28 cellular contexts compared by ENCODE assay signal in genomic region chr16:17001471-17001870, GRCh38.
"Had no signal": no experiment of that assay in that cellular context is flagged by ENCODE, and none has a peak within 500 bp of the region (broad histone marks: within the 10 kb centered on the region; RNA-seq: fewer than 3 reads in every experiment).

No MANE protein-coding gene starts in this region.

- H3K4me3 ChIP-seq: stomach, suprapubic skin, testis, thoracic aorta, thyroid gland, tibial artery, tibial nerve, transverse colon, upper lobe of left lung, upper lobe of right lung, uterus, vagina had no signal

- H3K36me3 ChIP-seq: stomach, suprapubic skin, thoracic aorta, thyroid gland, tibial artery, tibial nerve, transverse colon, upper lobe of left lung, upper lobe of right lung, uterus, vagina had no signal

- H3K27ac Mint-ChIP-seq: stimulated activated effector memory CD8-positive, alpha-beta T cell treated with anti-CD3 and anti-CD28 coated beads, Interleukin-12 subunit alpha, Interleukin-12 subunit beta, amount 100 ng/mL, for 72 hours; stimulated activated memory B cell treated with anti-CD40 and anti-IgM and Interleukin-4, amounts not matched to agents 10 μg/mL and 1 μg/mL and 100 μg/mL, for 72 hours; stimulated activated naive B cell treated with anti-CD40 and anti-IgM and Interleukin-4, amounts not matched to agents 10 μg/mL and 1 μg/mL and 100 μg/mL, for 72 hours; stimulated activated naive CD8-positive, alpha-beta T cell treated with anti-CD3 and anti-CD28 coated beads, Interleukin-15, amount 100 ng/mL, for 72 hours; stimulated activated naive CD8-positive, alpha-beta T cell treated with anti-CD3 and anti-CD28 coated beads, Interleukin-15, Interleukin-2, amounts not matched to agents 100 ng/mL and 50 ng/mL, for 24 hours; type B pancreatic cell had no signal

- H3K4me3 Mint-ChIP-seq: stimulated activated effector memory CD8-positive, alpha-beta T cell treated with anti-CD3 and anti-CD28 coated beads, Interleukin-12 subunit alpha, Interleukin-12 subunit beta, amount 100 ng/mL, for 72 hours; stimulated activated memory B cell treated with anti-CD40 and anti-IgM and Interleukin-4, amounts not matched to agents 10 μg/mL and 1 μg/mL and 100 μg/mL, for 72 hours; stimulated activated naive B cell treated with anti-CD40 and anti-IgM and Interleukin-4, amounts not matched to agents 10 μg/mL and 1 μg/mL and 100 μg/mL, for 72 hours; stimulated activated naive CD8-positive, alpha-beta T cell treated with anti-CD3 and anti-CD28 coated beads, Interleukin-15, amount 100 ng/mL, for 72 hours; stimulated activated naive CD8-positive, alpha-beta T cell treated with anti-CD3 and anti-CD28 coated beads, Interleukin-15, Interleukin-2, amounts not matched to agents 100 ng/mL and 50 ng/mL, for 24 hours; type B pancreatic cell had no signal

- H3K27ac ChIP-seq: stomach, suprapubic skin, testis, thoracic aorta, thyroid gland, tibial artery, tibial nerve, transverse colon, upper lobe of left lung, upper lobe of right lung, uterus, vagina had no signal

- H3K27me3 ChIP-seq: stomach, testis, thyroid gland, tibial artery, tibial nerve, transverse colon, upper lobe of left lung, upper lobe of right lung, uterus, vagina had no signal

- H3K9me3 ChIP-seq: suprapubic skin, testis, thoracic aorta, thyroid gland, tibial artery, transverse colon, upper lobe of left lung, upper lobe of right lung, uterus, vagina had no signal

- H3K36me3 Mint-ChIP-seq: stimulated activated effector memory CD8-positive, alpha-beta T cell treated with anti-CD3 and anti-CD28 coated beads, Interleukin-12 subunit alpha, Interleukin-12 subunit beta, amount 100 ng/mL, for 72 hours; stimulated activated memory B cell treated with anti-CD40 and anti-IgM and Interleukin-4, amounts not matched to agents 10 μg/mL and 1 μg/mL and 100 μg/mL, for 72 hours had no signal

- ATAC-seq: stimulated activated effector memory CD8-positive, alpha-beta T cell treated with anti-CD3 and anti-CD28 coated beads, Interleukin-12 subunit alpha, Interleukin-12 subunit beta, amount 100 ng/mL, for 72 hours; stimulated activated memory B cell treated with anti-CD40 and anti-IgM and Interleukin-4, amounts not matched to agents 10 μg/mL and 1 μg/mL and 100 μg/mL, for 72 hours; stimulated activated naive B cell treated with anti-CD40 and anti-IgM and Interleukin-4, amounts not matched to agents 10 μg/mL and 1 μg/mL and 100 μg/mL, for 72 hours; stimulated activated naive CD8-positive, alpha-beta T cell treated with anti-CD3 and anti-CD28 coated beads, Interleukin-15, amount 100 ng/mL, for 72 hours; stimulated activated naive CD8-positive, alpha-beta T cell treated with anti-CD3 and anti-CD28 coated beads, Interleukin-15, Interleukin-2, amounts not matched to agents 100 U/mL and 50 U/mL, for 24 hours; upper lobe of right lung had no signal

- DNase-seq: stimulated activated CD4-positive, alpha-beta T cell treated with anti-CD3 and anti-CD28 coated beads, Interleukin-2, amount 100 ng/mL, for 48 hours; stimulated activated CD4-positive, alpha-beta T cell treated with anti-CD3 and anti-CD28 coated beads, Interleukin-4, amount 100 ng/mL, for 1 hour; stimulated activated CD4-positive, alpha-beta T cell treated with anti-CD3 and anti-CD28 coated beads, Interleukin-4, amount 100 ng/mL, for 24 hours; stimulated activated CD4-positive, alpha-beta T cell treated with anti-CD3 and anti-CD28 coated beads, Interleukin-4, amount 100 ng/mL, for 4 hours; stimulated activated CD8-positive, alpha-beta memory T cell treated with anti-CD3 and anti-CD28 coated beads, Interleukin-4, amount 100 ng/mL, for 48 hours; stimulated activated naive B cell treated with anti-CD40 and anti-IgM and Interleukin-4, amounts not matched to agents 10 μg/mL and 1 μg/mL and 100 μg/mL, for 72 hours; stimulated activated naive CD4-positive, alpha-beta T cell; stimulated activated naive CD4-positive, alpha-beta T cell treated with Interleukin-2 at 50 U/mL for 16 hours; stimulated activated naive CD8-positive, alpha-beta T cell treated with anti-CD3 and anti-CD28 coated beads, Interleukin-15, amount 100 ng/mL, for 72 hours; stimulated activated naive CD8-positive, alpha-beta T cell treated with anti-CD3 and anti-CD28 coated beads, Interleukin-15, Interleukin-2, amounts not matched to agents 100 U/mL and 50 U/mL, for 24 hours; stomach; substantia nigra; testis; thyroid gland; tibial artery; transverse colon; trophoblast cell; upper lobe of left lung; upper lobe of right lung; uterus had no signal

- H3K4me1 ChIP-seq: stomach, suprapubic skin, testis, thyroid gland, tibial artery, tibial nerve, transverse colon, upper lobe of left lung, upper lobe of right lung, uterus, vagina had no signal

- H3K27me3 Mint-ChIP-seq: stimulated activated memory B cell treated with anti-CD40 and anti-IgM and Interleukin-4, amounts not matched to agents 10 μg/mL and 1 μg/mL and 100 μg/mL, for 72 hours; stimulated activated naive CD8-positive, alpha-beta T cell treated with anti-CD3 and anti-CD28 coated beads, Interleukin-15, amount 100 ng/mL, for 72 hours; stimulated activated naive CD8-positive, alpha-beta T cell treated with anti-CD3 and anti-CD28 coated beads, Interleukin-15, Interleukin-2, amounts not matched to agents 100 ng/mL and 50 ng/mL, for 24 hours; type B pancreatic cell had no signal

- H3K9me3 Mint-ChIP-seq: stimulated activated effector memory CD8-positive, alpha-beta T cell treated with anti-CD3 and anti-CD28 coated beads, Interleukin-12 subunit alpha, Interleukin-12 subunit beta, amount 100 ng/mL, for 72 hours; stimulated activated memory B cell treated with anti-CD40 and anti-IgM and Interleukin-4, amounts not matched to agents 10 μg/mL and 1 μg/mL and 100 μg/mL, for 72 hours had no signal
